2 cellular contexts compared by ENCODE assay signal in the genomic region with DNA sequence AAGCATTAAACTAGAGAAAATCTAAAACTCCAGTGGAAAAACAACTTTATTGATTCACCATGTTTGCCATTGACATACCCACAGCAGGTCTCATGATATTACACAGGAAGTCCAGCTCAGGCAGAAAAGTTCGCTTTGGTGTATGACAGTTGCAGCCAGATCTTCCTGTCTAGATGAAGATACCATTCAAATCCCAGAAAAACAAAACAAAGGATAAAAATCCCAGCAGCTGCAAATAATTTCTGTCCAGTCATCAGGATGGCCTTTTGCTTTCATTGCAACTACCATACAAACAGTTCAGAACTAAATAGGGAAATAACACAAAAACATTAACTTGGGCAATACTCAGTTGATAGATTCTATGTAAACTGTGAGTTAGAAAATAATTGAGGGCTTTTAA.
TF ChIP-seq lines count a peak whose summit lies in the region.

No MANE protein-coding gene starts in this region.

TF ChIP-seq in SK-N-SH, 30 proteins besides CTCF, POLR2A, EP300 and RAD21:
- TF ChIP-seq, protein P1, sequence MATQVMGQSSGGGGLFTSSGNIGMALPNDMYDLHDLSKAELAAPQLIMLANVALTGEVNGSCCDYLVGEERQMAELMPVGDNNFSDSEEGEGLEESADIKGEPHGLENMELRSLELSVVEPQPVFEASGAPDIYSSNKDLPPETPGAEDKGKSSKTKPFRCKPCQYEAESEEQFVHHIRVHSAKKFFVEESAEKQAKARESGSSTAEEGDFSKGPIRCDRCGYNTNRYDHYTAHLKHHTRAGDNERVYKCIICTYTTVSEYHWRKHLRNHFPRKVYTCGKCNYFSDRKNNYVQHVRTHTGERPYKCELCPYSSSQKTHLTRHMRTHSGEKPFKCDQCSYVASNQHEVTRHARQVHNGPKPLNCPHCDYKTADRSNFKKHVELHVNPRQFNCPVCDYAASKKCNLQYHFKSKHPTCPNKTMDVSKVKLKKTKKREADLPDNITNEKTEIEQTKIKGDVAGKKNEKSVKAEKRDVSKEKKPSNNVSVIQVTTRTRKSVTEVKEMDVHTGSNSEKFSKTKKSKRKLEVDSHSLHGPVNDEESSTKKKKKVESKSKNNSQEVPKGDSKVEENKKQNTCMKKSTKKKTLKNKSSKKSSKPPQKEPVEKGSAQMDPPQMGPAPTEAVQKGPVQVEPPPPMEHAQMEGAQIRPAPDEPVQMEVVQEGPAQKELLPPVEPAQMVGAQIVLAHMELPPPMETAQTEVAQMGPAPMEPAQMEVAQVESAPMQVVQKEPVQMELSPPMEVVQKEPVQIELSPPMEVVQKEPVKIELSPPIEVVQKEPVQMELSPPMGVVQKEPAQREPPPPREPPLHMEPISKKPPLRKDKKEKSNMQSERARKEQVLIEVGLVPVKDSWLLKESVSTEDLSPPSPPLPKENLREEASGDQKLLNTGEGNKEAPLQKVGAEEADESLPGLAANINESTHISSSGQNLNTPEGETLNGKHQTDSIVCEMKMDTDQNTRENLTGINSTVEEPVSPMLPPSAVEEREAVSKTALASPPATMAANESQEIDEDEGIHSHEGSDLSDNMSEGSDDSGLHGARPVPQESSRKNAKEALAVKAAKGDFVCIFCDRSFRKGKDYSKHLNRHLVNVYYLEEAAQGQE (IDR thresholded peaks at IDR 0.05; ENCODE audit: low read depth, low read length) = no peak
- TF ChIP-seq FOXJ3 (CRISPR knock-in tag; IDR thresholded peaks at IDR 0.05) = no peak
- TF ChIP-seq TAF1 (IDR thresholded peaks at IDR 0.05; ENCODE audit: borderline replicate concordance, low read depth, low read length) = no peak
- no peak for TF ChIP-seq NRF1 (IDR thresholded peaks at IDR 0.05; ENCODE audit: low read depth, low read length)
- TF ChIP-seq, protein P2, sequence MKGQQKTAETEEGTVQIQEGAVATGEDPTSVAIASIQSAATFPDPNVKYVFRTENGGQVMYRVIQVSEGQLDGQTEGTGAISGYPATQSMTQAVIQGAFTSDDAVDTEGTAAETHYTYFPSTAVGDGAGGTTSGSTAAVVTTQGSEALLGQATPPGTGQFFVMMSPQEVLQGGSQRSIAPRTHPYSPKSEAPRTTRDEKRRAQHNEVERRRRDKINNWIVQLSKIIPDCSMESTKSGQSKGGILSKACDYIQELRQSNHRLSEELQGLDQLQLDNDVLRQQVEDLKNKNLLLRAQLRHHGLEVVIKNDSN (IDR thresholded peaks at IDR 0.05; ENCODE audit: borderline replicate concordance, low read depth) = no peak

TF ChIP-seq in SK-N-SH treated with all-trans-retinoic acid at 6 μM for 48 hours, 23 proteins besides CTCF, POLR2A, EP300 and RAD21 (continued from another document):
- TF ChIP-seq, protein P3, sequence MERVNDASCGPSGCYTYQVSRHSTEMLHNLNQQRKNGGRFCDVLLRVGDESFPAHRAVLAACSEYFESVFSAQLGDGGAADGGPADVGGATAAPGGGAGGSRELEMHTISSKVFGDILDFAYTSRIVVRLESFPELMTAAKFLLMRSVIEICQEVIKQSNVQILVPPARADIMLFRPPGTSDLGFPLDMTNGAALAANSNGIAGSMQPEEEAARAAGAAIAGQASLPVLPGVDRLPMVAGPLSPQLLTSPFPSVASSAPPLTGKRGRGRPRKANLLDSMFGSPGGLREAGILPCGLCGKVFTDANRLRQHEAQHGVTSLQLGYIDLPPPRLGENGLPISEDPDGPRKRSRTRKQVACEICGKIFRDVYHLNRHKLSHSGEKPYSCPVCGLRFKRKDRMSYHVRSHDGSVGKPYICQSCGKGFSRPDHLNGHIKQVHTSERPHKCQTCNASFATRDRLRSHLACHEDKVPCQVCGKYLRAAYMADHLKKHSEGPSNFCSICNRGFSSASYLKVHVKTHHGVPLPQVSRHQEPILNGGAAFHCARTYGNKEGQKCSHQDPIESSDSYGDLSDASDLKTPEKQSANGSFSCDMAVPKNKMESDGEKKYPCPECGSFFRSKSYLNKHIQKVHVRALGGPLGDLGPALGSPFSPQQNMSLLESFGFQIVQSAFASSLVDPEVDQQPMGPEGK (CRISPR knock-in tag; IDR thresholded peaks at IDR 0.05; ENCODE audit: borderline replicate concordance) = no peak
- TF ChIP-seq ZFP30 (CRISPR knock-in tag; IDR thresholded peaks at IDR 0.05) = no peak
- no peak for TF ChIP-seq ISL1 (CRISPR knock-in tag; IDR thresholded peaks at IDR 0.05)
- no peak for TF ChIP-seq ZNF70 (CRISPR knock-in tag; IDR thresholded peaks at IDR 0.05)
